Comparison of ENCODE assay signal across 10 cellular contexts in the genomic region with DNA sequence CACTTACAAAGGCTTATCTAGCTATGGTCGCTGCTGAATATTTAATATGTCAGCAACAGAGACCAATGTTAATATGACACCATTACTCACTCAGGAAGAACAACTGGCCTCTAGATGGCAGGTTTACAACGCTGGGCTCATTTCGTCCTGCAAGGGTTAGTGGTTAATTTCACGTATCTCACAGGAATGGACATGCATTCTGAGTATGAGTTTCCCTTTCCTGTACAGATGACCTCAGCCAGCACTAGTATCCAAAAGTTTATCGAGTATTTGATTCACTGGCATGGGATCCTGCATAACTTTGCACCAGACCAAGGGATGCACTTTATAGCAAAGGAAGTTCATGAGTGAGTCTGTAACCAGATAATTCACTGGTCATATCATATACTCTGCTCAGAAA. TPM values are rescaled to one million over a fixed set of nuclear protein-coding genes. Genes with fewer than 3 reads are reported as not detected.
DNase-seq lines count a peak whose midpoint lies in the region; ATAC-seq, FAIRE-seq and TF ChIP-seq lines count a peak whose summit lies in the region.
"Had no signal": no experiment of that assay in that cellular context is flagged by ENCODE, and none has a peak within 500 bp of the region (broad histone marks: within the 10 kb centered on the region; RNA-seq: fewer than 3 reads in every experiment).

No MANE protein-coding gene starts in this region.

- H3F3A ChIP-seq in neural progenitor cell (ENCODE audit: low read depth) = no peaks in the 10 kb centered on the region

- no peaks in the 10 kb centered on the region for H3K9me1 ChIP-seq in K562 (ENCODE audit: control insufficient read depth, insufficient read depth, low read length)

- peak; percentile 32; the same call in 1 of the 3 replicates for TF ChIP-seq CTCF in GM12872 (IDR thresholded peaks at IDR 0.05; ENCODE audit: insufficient read depth, low read depth, low read length)
- TF ChIP-seq CTCF in K562 (IDR thresholded peaks at IDR 0.05 in 2 of 3, conservative IDR thresholded peaks at IDR 0.05 in 1 of 3; ENCODE audit: insufficient read depth in 2 of 3, low read depth in 1 of 3, low read length in 3 of 3) = peak; percentile 46 to 75 (median 55); a peak in 5 of 6 replicates
- peak; percentile 59 for TF ChIP-seq CTCF in neural progenitor cell (IDR thresholded peaks at IDR 0.05)

- CTCF ChIA-PET in K562 (lab: Yijun Ruan, JAX; ENCODE audit: low intra/inter-chr PET ratio) = interaction anchor here (0.7 to 1.4 kb wide), 2 partner anchors 394 to 396 kb away, joined by 3 to 10 read pairs; no protein-coding TSS in a partner anchor

- no peak overlapping the region for H2AFZ ChIP-seq in K562 (ENCODE audit: low read depth, low read length)
- no peak overlapping the region for H2AFZ ChIP-seq in neural progenitor cell (replicated peaks)

- TF ChIP-seq RAD21 in K562 (CRISPR knock-in tag; conservative IDR thresholded peaks at IDR 0.05 in 1 of 2, IDR thresholded peaks at IDR 0.05 in 1 of 2) = peak; percentile 62 to 67

- H3K4me2 ChIP-seq in K562 (ENCODE audit: insufficient read depth, low read length) (no peak overlapping the region), neural progenitor cell (no peak overlapping the region)
- H3K4me2 ChIP-seq: KMS-11 had no signal

- in situ Hi-C loops in K562 (cut with MboI) = no loop called here

- H4K20me1 ChIP-seq in K562 (replicated peaks; ENCODE audit: control insufficient read depth, insufficient read depth, low read length) (no peaks in the 10 kb centered on the region), neural progenitor cell (ENCODE audit: low read depth) (no peaks in the 10 kb centered on the region)

- ATAC-seq in K562 = peak; percentile 80
- ATAC-seq in HG03039 (IDR thresholded peaks at IDR 0.05; ENCODE audit: unreplicated experiment) = no peak
- ATAC-seq in GM21717 (IDR thresholded peaks at IDR 0.05; ENCODE audit: unreplicated experiment) = no peak
- no peak for ATAC-seq in HG03521 (IDR thresholded peaks at IDR 0.05; ENCODE audit: unreplicated experiment)

- peak; percentile 42 for FAIRE-seq in K562 (lab: Jason Lieb, UNC)

- no peak for TF ChIP-seq EP300 in K562 (IDR thresholded peaks at IDR 0.05; ENCODE audit: low read length)

- BruUV-seq in K562 (replicated peaks; lab: Mats Ljungman, UMichigan) = no TSS peak

- H3K79me2 ChIP-seq in K562 (ENCODE audit: control insufficient read depth, insufficient read depth, low read length) (no peaks in the 10 kb centered on the region), neural progenitor cell (ENCODE audit: low read depth) (no peaks in the 10 kb centered on the region)

- no peak overlapping the region for H3K4me3 Mint-ChIP-seq in neural progenitor cell
- H3K4me3 Mint-ChIP-seq: stimulated activated naive CD8-positive, alpha-beta T cell treated with anti-CD3 and anti-CD28 coated beads, Interleukin-15, Interleukin-2, amounts not matched to agents 100 ng/mL and 50 ng/mL, for 24 hours had no signal

- DNase-seq in NAMALWA (ENCODE audit: low spot score) = peak; percentile 32
- peak in 2 of 4 experiments; percentile 6 to 28 for DNase-seq in K562 (ENCODE audit: extremely low read depth in 1 of 4, low spot score in 3 of 4)
- DNase-seq in neural progenitor cell (ENCODE audit: low spot score) = peak; percentile 45
- DNase-seq: ovary had no signal

- intact Hi-C loops in K562 (cut with micrococcal nuclease) = loop anchor here (1.0 to 5.0 kb wide), 2 partner anchors 313 to 396 kb away; no protein-coding TSS in a partner anchor

- no peaks in the 10 kb centered on the region for H3K27me3 Mint-ChIP-seq in neural progenitor cell (ENCODE audit: insufficient read depth, low read depth)
- H3K27me3 Mint-ChIP-seq: stimulated activated naive CD8-positive, alpha-beta T cell treated with anti-CD3 and anti-CD28 coated beads, Interleukin-15, Interleukin-2, amounts not matched to agents 100 ng/mL and 50 ng/mL, for 24 hours had no signal

- H3K36me3 ChIP-seq in K562 (ENCODE audit: control insufficient read depth, insufficient read depth, low read length) = no peaks in the 10 kb centered on the region
- no peaks in the 10 kb centered on the region for H3K36me3 ChIP-seq in neural progenitor cell
- H3K36me3 ChIP-seq: ovary had no signal

- H3K9me3 ChIP-seq in K562 (replicated peaks; ENCODE audit: control insufficient read depth, insufficient read depth, low read depth, low read length) = no peaks in the 10 kb centered on the region
- H3K9me3 ChIP-seq in neural progenitor cell (ENCODE audit: low read depth) = no peaks in the 10 kb centered on the region
- H3K9me3 ChIP-seq: ovary had no signal

- POLR2A ChIA-PET in K562 (lab: Yijun Ruan, JAX) = no interaction called here

- H3K27ac Mint-ChIP-seq in neural progenitor cell = no peak overlapping the region
- H3K27ac Mint-ChIP-seq: stimulated activated naive CD8-positive, alpha-beta T cell treated with anti-CD3 and anti-CD28 coated beads, Interleukin-15, Interleukin-2, amounts not matched to agents 100 ng/mL and 50 ng/mL, for 24 hours had no signal

- no peaks in the 10 kb centered on the region for H3K9me3 Mint-ChIP-seq in neural progenitor cell
- H3K9me3 Mint-ChIP-seq: stimulated activated naive CD8-positive, alpha-beta T cell treated with anti-CD3 and anti-CD28 coated beads, Interleukin-15, Interleukin-2, amounts not matched to agents 100 ng/mL and 50 ng/mL, for 24 hours had no signal

- no peaks in the 10 kb centered on the region for H3K27me3 ChIP-seq in K562 (ENCODE audit: control insufficient read depth in 2 of 2, insufficient read depth in 2 of 2, low read length in 2 of 2)
- no peaks in the 10 kb centered on the region for H3K27me3 ChIP-seq in neural progenitor cell
- H3K27me3 ChIP-seq: ovary had no signal

- H3K9ac ChIP-seq in K562 (ENCODE audit: insufficient read depth in 1 of 2, low read depth in 2 of 2, low read length in 2 of 2) (no peak overlapping the region), neural progenitor cell (no peak overlapping the region)
- H3K9ac ChIP-seq: KMS-11 had no signal

- TF ChIP-seq POLR2A in K562 (conservative IDR thresholded peaks at IDR 0.05) = no peak

- no peaks in the 10 kb centered on the region for H3K4me1 Mint-ChIP-seq in neural progenitor cell

- H3K27ac ChIP-seq in K562 (ENCODE audit: extremely low read depth, low read depth, low read length) (no peak overlapping the region), neural progenitor cell (no peak overlapping the region)
- H3K27ac ChIP-seq: KMS-11, ovary had no signal

- H3K36me3 Mint-ChIP-seq in neural progenitor cell = no peaks in the 10 kb centered on the region

- no peak overlapping the region for H3K4me3 ChIP-seq in K562
- no peak overlapping the region for H3K4me3 ChIP-seq in neural progenitor cell
- H3K4me3 ChIP-seq: ovary had no signal

- WGBS in K562 (ENCODE audit: insufficient coverage, low coverage, missing lambda C conversion rate) = 0% methylated on average over 5 of the region's 5 CpGs

- no peaks in the 10 kb centered on the region for H3K4me1 ChIP-seq in K562 (replicated peaks in 1 of 2; ENCODE audit: control insufficient read depth in 2 of 2, insufficient read depth in 2 of 2, low read length in 2 of 2)
- no peaks in the 10 kb centered on the region for H3K4me1 ChIP-seq in neural progenitor cell

TF ChIP-seq in K562, 482 proteins besides CTCF, POLR2A, EP300 and RAD21 (continues in another document):
- TF ChIP-seq ELF1 (tag; IDR thresholded peaks at IDR 0.05) = no peak
- TF ChIP-seq SAFB2 (IDR thresholded peaks at IDR 0.05; ENCODE audit: borderline replicate concordance, low read depth, low read length, severe bottlenecking) = no peak
- no peak for TF ChIP-seq JUN (IDR thresholded peaks at IDR 0.05; ENCODE audit: borderline replicate concordance, low read depth, low read length)
- TF ChIP-seq JUN (CRISPR knock-in tag; IDR thresholded peaks at IDR 0.05; ENCODE audit: borderline replicate concordance) = no peak

RNA-seq across cellular contexts. Expression of a gene that starts 8.7 kb away (rescaled TPM):
- not detected in 2 replicates for total RNA-seq in K562 (2011; cell fraction: chromatin; rRNA removed; ENCODE audit: low replicate concordance)
- total RNA-seq in K562 (2011; cell fraction: nucleolus; rRNA removed) = not detected in 2 replicates
- not detected in 2 replicates for total RNA-seq in K562 (2011; cell fraction: nucleoplasm; rRNA removed)
- total RNA-seq in K562 (2014; rRNA removed) (not detected in 2 replicates), K562 (2014; rRNA removed; fragmentation: Illumina TruSeq; extraction: Trizol) (not detected in 2 replicates), K562 (2015; rRNA removed; fragmentation: Illumina TruSeq; extraction: Trizol) (not detected in 2 replicates), K562 (2021) (not detected in 2 replicates), neural progenitor cell (ENCODE audit: low replicate concordance) (not detected in 2 replicates)
- polyA plus RNA-seq in K562 (2011; rRNA removed) (not detected in 2 replicates), K562 (2014; fragmentation: Illumina TruSeq; extraction: Trizol) (not detected in 2 replicates), K562 (2014; fragmentation: Nextera tagmentation; extraction: Ambion mirVana) (not detected), K562 (2014; rRNA removed) (not detected in 2 replicates)
- not detected in 2 replicates for polyA plus RNA-seq in K562 (2011; cell fraction: cytosol; rRNA removed)
- polyA plus RNA-seq in K562 (2011; cell fraction: nucleus; rRNA removed) = not detected in 2 replicates
- polyA plus RNA-seq in K562 (2012) = not detected in 2 replicates
- polyA minus RNA-seq in K562 (2011; rRNA and poly(A)+ RNA removed) = not detected in 2 replicates
- not detected in 2 replicates for polyA minus RNA-seq in K562 (2011; cell fraction: cytosol; rRNA and poly(A)+ RNA removed)
- polyA minus RNA-seq in K562 (2011; cell fraction: nucleus; rRNA and poly(A)+ RNA removed) = not detected in 2 replicates
- total RNA-seq: ovary had no signal
